Comparison of ENCODE assay signal across 14 cellular contexts in the genomic region with DNA sequence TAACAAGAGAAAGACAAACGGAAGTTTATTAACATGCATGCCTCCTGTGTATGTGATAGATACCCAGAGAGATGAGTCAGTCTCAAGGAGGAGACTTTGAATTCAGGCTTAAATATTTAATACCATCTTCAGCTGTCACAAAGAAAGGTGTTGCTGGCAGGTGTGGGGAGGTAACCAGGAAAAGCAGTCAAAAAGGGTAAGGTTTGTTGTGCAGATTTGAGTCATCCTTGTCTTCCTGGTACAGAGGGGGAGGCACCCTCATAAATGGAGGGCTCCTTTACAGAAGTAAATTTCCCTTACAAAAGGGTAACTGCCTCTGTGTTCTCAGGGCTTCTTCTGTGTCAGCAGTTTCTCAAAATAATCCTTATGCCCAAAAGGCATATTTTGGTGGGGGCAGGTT.
"Had no signal": no experiment of that assay in that cellular context is flagged by ENCODE, and none has a peak within 500 bp of the region (broad histone marks: within the 10 kb centered on the region; RNA-seq: fewer than 3 reads in every experiment).

No MANE protein-coding gene starts in this region.

- H3K27ac ChIP-seq: brain microvascular endothelial cell, lower lobe of right lung, transverse colon had no signal

- H3K4me1 ChIP-seq: lower lobe of right lung had no signal

- DNase-seq: activated CD4-positive, alpha-beta memory T cell treated with anti-CD3 and anti-CD28 coated beads for 36 hours; activated CD4-positive, alpha-beta T cell treated with anti-CD3 and anti-CD28 coated beads for 1 hour; activated gamma-delta T cell treated with Interleukin-2 at 50 U/mL for 16 hours; activated naive CD8-positive, alpha-beta T cell treated with anti-CD3 and anti-CD28 coated beads for 36 hours; activated T-cell treated with anti-CD3 and anti-CD28 coated beads, Interleukin-2, amount 50 U/mL, for 72 hours; brain microvascular endothelial cell; cerebellar nuclear complex; dermis blood vessel endothelial cell; lower lobe of right lung; right cardiac atrium; transverse colon had no signal

- H3K36me3 Mint-ChIP-seq: activated CD4-positive, alpha-beta memory T cell treated with anti-CD3 and anti-CD28 coated beads for 36 hours; activated naive CD8-positive, alpha-beta T cell treated with anti-CD3 and anti-CD28 coated beads for 36 hours; mesothelial cell of epicardium; stimulated activated memory B cell treated with anti-CD40 and anti-IgM and Interleukin-4, amounts not matched to agents 10 μg/mL and 1 μg/mL and 100 μg/mL, for 72 hours had no signal

- H3K36me3 ChIP-seq: brain microvascular endothelial cell, lower lobe of right lung, transverse colon had no signal

- H3K27ac Mint-ChIP-seq: activated CD4-positive, alpha-beta memory T cell treated with anti-CD3 and anti-CD28 coated beads for 36 hours; activated naive CD8-positive, alpha-beta T cell treated with anti-CD3 and anti-CD28 coated beads for 36 hours; activated T-cell treated with anti-CD3 and anti-CD28 coated beads, Interleukin-2, amount 50 U/mL, for 72 hours; mesothelial cell of epicardium; stimulated activated memory B cell treated with anti-CD40 and anti-IgM and Interleukin-4, amounts not matched to agents 10 μg/mL and 1 μg/mL and 100 μg/mL, for 72 hours had no signal

- H3K4me3 Mint-ChIP-seq: activated CD4-positive, alpha-beta memory T cell treated with anti-CD3 and anti-CD28 coated beads for 36 hours; activated naive CD8-positive, alpha-beta T cell treated with anti-CD3 and anti-CD28 coated beads for 36 hours; activated T-cell treated with anti-CD3 and anti-CD28 coated beads, Interleukin-2, amount 50 U/mL, for 72 hours; mesothelial cell of epicardium; stimulated activated memory B cell treated with anti-CD40 and anti-IgM and Interleukin-4, amounts not matched to agents 10 μg/mL and 1 μg/mL and 100 μg/mL, for 72 hours had no signal

- H3K9me3 ChIP-seq: lower lobe of right lung, transverse colon had no signal

- H3K27me3 ChIP-seq: brain microvascular endothelial cell, transverse colon had no signal

- H3K4me3 ChIP-seq: lower lobe of right lung, smooth muscle cell, transverse colon had no signal

- H3K9me3 Mint-ChIP-seq: activated CD4-positive, alpha-beta memory T cell treated with anti-CD3 and anti-CD28 coated beads for 36 hours; activated naive CD8-positive, alpha-beta T cell treated with anti-CD3 and anti-CD28 coated beads for 36 hours; activated T-cell treated with anti-CD3 and anti-CD28 coated beads, Interleukin-2, amount 50 U/mL, for 72 hours; stimulated activated memory B cell treated with anti-CD40 and anti-IgM and Interleukin-4, amounts not matched to agents 10 μg/mL and 1 μg/mL and 100 μg/mL, for 72 hours had no signal

- H3K27me3 Mint-ChIP-seq: stimulated activated memory B cell treated with anti-CD40 and anti-IgM and Interleukin-4, amounts not matched to agents 10 μg/mL and 1 μg/mL and 100 μg/mL, for 72 hours had no signal

- ATAC-seq: activated T-cell treated with anti-CD3 and anti-CD28 coated beads, Interleukin-2, amount 50 U/mL, for 72 hours; lower lobe of right lung; right cardiac atrium; stimulated activated memory B cell treated with anti-CD40 and anti-IgM and Interleukin-4, amounts not matched to agents 10 μg/mL and 1 μg/mL and 100 μg/mL, for 72 hours had no signal

- H3K4me1 Mint-ChIP-seq: stimulated activated memory B cell treated with anti-CD40 and anti-IgM and Interleukin-4, amounts not matched to agents 10 μg/mL and 1 μg/mL and 100 μg/mL, for 72 hours had no signal
